Comparison of ENCODE assay signal across 16 cellular contexts in the genomic region with DNA sequence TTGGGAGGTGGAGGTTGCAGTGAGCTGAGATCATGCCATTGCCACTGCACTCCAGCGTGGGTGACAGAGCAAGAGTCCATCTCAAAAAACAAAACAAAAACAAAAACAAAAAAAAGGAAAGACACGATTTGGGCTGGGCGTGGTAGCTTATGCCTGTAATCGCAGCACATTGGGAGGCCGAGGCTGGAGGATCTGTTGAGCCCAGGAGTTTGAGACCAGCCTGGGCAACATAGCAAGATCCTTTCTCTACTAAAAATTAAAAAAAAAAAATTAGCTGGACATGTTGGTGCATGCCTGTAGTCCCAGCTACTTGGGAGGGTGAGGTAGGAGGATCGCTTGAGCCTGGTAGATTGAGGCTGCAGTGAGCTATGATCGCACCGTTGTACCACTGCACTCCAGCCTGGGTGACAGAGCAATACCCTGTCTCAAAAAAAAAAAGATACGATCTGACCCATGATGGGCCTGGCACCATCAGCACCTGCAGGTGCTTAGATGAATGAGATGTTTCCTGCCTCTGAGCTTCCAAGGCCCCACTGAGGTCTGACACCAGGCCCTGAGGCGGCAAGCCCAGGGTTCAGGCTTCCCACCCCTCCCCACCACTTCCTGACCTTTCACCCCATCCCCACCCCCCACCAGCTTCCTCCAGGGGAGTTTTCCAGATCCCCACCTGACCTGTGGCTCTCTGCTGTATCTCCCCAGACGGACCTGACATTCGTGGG. TPM values are rescaled to one million over a fixed set of nuclear protein-coding genes. Genes with fewer than 3 reads are reported as not detected.
DNase-seq lines count a peak whose midpoint lies in the region; ATAC-seq and TF ChIP-seq lines count a peak whose summit lies in the region.
"Had no signal": no experiment of that assay in that cellular context is flagged by ENCODE, and none has a peak within 500 bp of the region (broad histone marks: within the 10 kb centered on the region; RNA-seq: fewer than 3 reads in every experiment).

No MANE protein-coding gene starts in this region.

- ATAC-seq in WTC11 (no peak), HG03025 (IDR thresholded peaks at IDR 0.05; ENCODE audit: low FRiP score, unreplicated experiment) (no peak), GM18505 (IDR thresholded peaks at IDR 0.05; ENCODE audit: unreplicated experiment) (no peak)
- ATAC-seq: A549, GM12878 had no signal

- no peaks in the 10 kb centered on the region for H3K27me3 ChIP-seq in BLaER1 treated with 17β-estradiol and CSF1 and Interleukin-3, amounts not matched to agents 10 nM and 100 nM

- no peaks in the 10 kb centered on the region for H3K9me3 Mint-ChIP-seq in WTC11
- no peaks in the 10 kb centered on the region for H3K9me3 Mint-ChIP-seq in endothelial cell (ENCODE audit: unreplicated experiment)
- H3K9me3 Mint-ChIP-seq: CD4-positive, CD25-positive, alpha-beta regulatory T cell; H9; HFFc6 had no signal

- TF ChIP-seq POLR2A in GM18505 (IDR thresholded peaks at IDR 0.05; ENCODE audit: borderline replicate concordance, extremely low read depth, insufficient read depth, insufficient read length): no peak

- CTCF ChIA-PET in HEK293 (lab: Yijun Ruan, JAX) (interaction anchor here (0.7 to 1.3 kb wide), 4 partner anchors 30 to 45 kb away, joined by 3 to 6 read pairs (median 3); no protein-coding TSS in a partner anchor), WTC11 (lab: Charles Lee) (interaction anchor here (0.8 kb wide), 1 partner anchor 45 kb away, joined by 3 read pairs; no protein-coding TSS in a partner anchor)

- H3K27me3 Mint-ChIP-seq in WTC11 (ENCODE audit: low read depth): no peaks in the 10 kb centered on the region
- H3K27me3 Mint-ChIP-seq in endothelial cell (ENCODE audit: unreplicated experiment): peaks cover 1% of the 10 kb centered on the region
- H3K27me3 Mint-ChIP-seq: CD4-positive, CD25-positive, alpha-beta regulatory T cell had no signal

- H3K36me3 Mint-ChIP-seq in WTC11 (no peaks in the 10 kb centered on the region), endothelial cell (ENCODE audit: low read depth, unreplicated experiment) (no peaks in the 10 kb centered on the region)
- H3K36me3 Mint-ChIP-seq: CD4-positive, CD25-positive, alpha-beta regulatory T cell had no signal

- peak overlapping the region in 2 of 11 experiments; percentile 29 to 35; a peak in 1 of 22 replicates for H3K9ac ChIP-seq in BLaER1 treated with 17β-estradiol and CSF1 and Interleukin-3, amounts not matched to agents 10 nM and 100 nM
- H3K9ac ChIP-seq: GM23248, KMS-11 had no signal

- H3K27ac ChIP-seq in BLaER1 treated with 17β-estradiol and CSF1 and Interleukin-3, amounts not matched to agents 10 nM and 100 nM: peak overlapping the region in 2 of 11 experiments; percentile 77 to 80; a peak in 2 of 22 replicates
- H3K27ac ChIP-seq in HEK293 (ENCODE audit: extremely low read depth, low read depth, low read length): no peak overlapping the region
- H3K27ac ChIP-seq: GM23248, HL-60, KMS-11 had no signal

- H3K9me3 ChIP-seq in BLaER1 treated with 17β-estradiol and CSF1 and Interleukin-3, amounts not matched to agents 10 nM and 100 nM (replicated peaks in 1 of 11): no peaks in the 10 kb centered on the region
- no peaks in the 10 kb centered on the region for H3K9me3 ChIP-seq in HEK293 (ENCODE audit: control insufficient read depth, insufficient read depth, low read depth, low read length)
- H3K9me3 ChIP-seq: A549 had no signal

- H3K27ac Mint-ChIP-seq in WTC11 (no peak overlapping the region; the same call in 1 of the 2 replicates), endothelial cell (ENCODE audit: unreplicated experiment) (peak overlapping the region; percentile 36)
- H3K27ac Mint-ChIP-seq: HFFc6 had no signal

- DNase-seq in WTC11 (ENCODE audit: low spot score): no peak
- DNase-seq in endothelial cell (ENCODE audit: low spot score): no peak
- no peak for DNase-seq in HCEC 1CT
- no peak for DNase-seq in NCI-H187 treated with DMSO at 0.1 percent for 48 hours (lab: John Stamatoyannopoulos, UW)
- DNase-seq: CD4-positive, CD25-positive, alpha-beta regulatory T cell; GM23248; H9; HFFc6 had no signal

- H4K20me1 ChIP-seq in BLaER1 treated with 17β-estradiol and CSF1 and Interleukin-3, amounts not matched to agents 10 nM and 100 nM: peaks cover 0 to 6% (median 0%) of the 10 kb centered on the region in 11 experiments; a peak in 2 of 22 replicates

- H3K4me2 ChIP-seq in BLaER1 treated with 17β-estradiol and CSF1 and Interleukin-3, amounts not matched to agents 10 nM and 100 nM: peak overlapping the region in 6 of 11 experiments; percentile 51 to 89 (median 84); a peak in 9 of 22 replicates
- H3K4me2 ChIP-seq: A549, KMS-11 had no signal

- POLR2A ChIA-PET in HEK293 (lab: Yijun Ruan, JAX) (no interaction called here), WTC11 (lab: Charles Lee) (interaction anchor here (0.6 kb wide), 1 partner anchor 9 kb away, joined by 3 read pairs; no protein-coding TSS in a partner anchor)

- H3K36me3 ChIP-seq in BLaER1 treated with 17β-estradiol and CSF1 and Interleukin-3, amounts not matched to agents 10 nM and 100 nM: peaks cover 11 to 33% (median 18%) of the 10 kb centered on the region in 11 experiments; a peak in 21 of 22 replicates
- H3K36me3 ChIP-seq in HEK293 (ENCODE audit: control insufficient read depth in 2 of 2, insufficient read depth in 1 of 2, low read length in 2 of 2): peaks cover 0 to 13% of the 10 kb centered on the region in 2 experiments; a peak in 2 of 3 replicates

- H3K4me1 ChIP-seq in BLaER1 treated with 17β-estradiol and CSF1 and Interleukin-3, amounts not matched to agents 10 nM and 100 nM: peaks cover 17 to 53% (median 49%) of the 10 kb centered on the region in 10 experiments
- H3K4me1 ChIP-seq in HEK293 (ENCODE audit: control insufficient read depth, insufficient read depth, low read length): no peaks in the 10 kb centered on the region
- H3K4me1 ChIP-seq: A549 had no signal

- no peak overlapping the region for H3K4me3 Mint-ChIP-seq in WTC11
- no peak overlapping the region for H3K4me3 Mint-ChIP-seq in endothelial cell (ENCODE audit: unreplicated experiment)
- H3K4me3 Mint-ChIP-seq: CD4-positive, CD25-positive, alpha-beta regulatory T cell; H9; HFFc6 had no signal

- H3K4me1 Mint-ChIP-seq in WTC11 (no peaks in the 10 kb centered on the region), endothelial cell (ENCODE audit: unreplicated experiment) (no peaks in the 10 kb centered on the region)
- H3K4me1 Mint-ChIP-seq: CD4-positive, CD25-positive, alpha-beta regulatory T cell; H9 had no signal

- H3K4me3 ChIP-seq in BLaER1 treated with 17β-estradiol and CSF1 and Interleukin-3, amounts not matched to agents 10 nM and 100 nM: no peak overlapping the region
- no peak overlapping the region for H3K4me3 ChIP-seq in HEK293 (ENCODE audit: low read depth, low read length)
- H3K4me3 ChIP-seq: A549, GM12878, GM23248 had no signal

- no peak for TF ChIP-seq CTCF in HEK293 (tag by site-specific recombination; IDR thresholded peaks at IDR 0.05)
- TF ChIP-seq CTCF in WTC11 (IDR thresholded peaks at IDR 0.05): no peak
- TF ChIP-seq CTCF in endothelial cell (IDR thresholded peaks at IDR 0.05; ENCODE audit: unreplicated experiment): no peak

TF ChIP-seq in HEK293, 187 proteins besides CTCF, POLR2A, EP300 and RAD21 (continues in another document):
- no peak for TF ChIP-seq ZNF449 (tag by site-specific recombination; IDR thresholded peaks at IDR 0.05)

TF ChIP-seq in WTC11, 78 proteins besides CTCF, POLR2A, EP300 and RAD21:
- TF ChIP-seq ZNF121 (CRISPR knock-in tag; IDR thresholded peaks at IDR 0.05) (peak; percentile 54; the same call in 1 of the 2 replicates), RELA (CRISPR knock-in tag; IDR thresholded peaks at IDR 0.05; ENCODE audit: borderline replicate concordance) (no peak)
TF ChIP-seq in WTC11: peak in this region for 1.

RNA-seq across cellular contexts. Expression of gene ATP2A1, which starts 21.8 kb away (rescaled TPM):
- total RNA-seq in WTC11 (2021) (4.7 to 6.4 TPM (median 5.6 TPM) in 3 replicates), endothelial cell (ENCODE audit: unreplicated experiment) (1.9 TPM)

RNA-seq across cellular contexts. Expression of gene RABEP2, which starts 25.0 kb away (rescaled TPM):
- total RNA-seq in WTC11 (2021): 16.5 to 24.0 TPM (median 22.6 TPM) in 3 replicates
- total RNA-seq in endothelial cell (ENCODE audit: unreplicated experiment): 16.0 TPM

RNA-seq across cellular contexts. Expression of gene CD19, which starts 31.7 kb away (rescaled TPM):
- total RNA-seq in WTC11 (2021) (0.90 to 2.5 TPM (median 2.5 TPM) in 3 replicates), endothelial cell (ENCODE audit: unreplicated experiment) (not detected)
- total RNA-seq: GM23248, HFFc6 had no signal

RNA-seq across cellular contexts. Expression of gene SH2B1, which starts 36.4 kb away (rescaled TPM):
- total RNA-seq in WTC11 (2021) (51.6 to 55.3 TPM (median 53.1 TPM) in 3 replicates), endothelial cell (ENCODE audit: unreplicated experiment) (46.9 TPM)

RNA-seq across cellular contexts. Expression of gene NFATC2IP, which starts 50.7 kb away (rescaled TPM):
- total RNA-seq in WTC11 (2021): 60.7 to 66.6 TPM (median 64.0 TPM) in 3 replicates
- 61.0 TPM for total RNA-seq in endothelial cell (ENCODE audit: unreplicated experiment)
